27 cellular contexts compared by ENCODE assay signal in genomic region chr2:70362661-70363060, GRCh38.
"Had no signal": no experiment of that assay in that cellular context is flagged by ENCODE, and none has a peak within 500 bp of the region (broad histone marks: within the 10 kb centered on the region; RNA-seq: fewer than 3 reads in every experiment).

No MANE protein-coding gene starts in this region.

- ATAC-seq: activated CD4-positive, CD25-positive, alpha-beta regulatory T cell treated with anti-CD3 and anti-CD28 coated beads, Interleukin-2, amount 50 U/mL, for 24 hours; activated naive CD8-positive, alpha-beta T cell treated with anti-CD3 and anti-CD28 coated beads, Interleukin-2, amount 50 U/mL, for 24 hours; heart right ventricle; left lung; lower lobe of right lung; naive thymus-derived CD8-positive, alpha-beta T cell had no signal

- FAIRE-seq: TTC549, urothelium cell line had no signal

- H3K4me3 ChIP-seq: esophagus squamous epithelium, heart right ventricle, left lung, lower lobe of right lung, right atrium auricular region, testis had no signal

- H3K79me2 ChIP-seq: parathyroid adenoma had no signal

- H3K27ac ChIP-seq: esophagus squamous epithelium, heart right ventricle, left lung, lower lobe of right lung, parathyroid adenoma, right atrium auricular region, testis, WERI-Rb-1 had no signal

- H3K4me1 ChIP-seq: left lung, lower lobe of right lung, parathyroid adenoma, right atrium auricular region, testis had no signal

- H3K9ac ChIP-seq: parathyroid adenoma had no signal

- H2AFZ ChIP-seq: parathyroid adenoma had no signal

- H3K9me3 ChIP-seq: esophagus squamous epithelium, heart right ventricle, left lung, lower lobe of right lung, right atrium auricular region, testis had no signal

- H3K27me3 ChIP-seq: esophagus squamous epithelium, left lung, right atrium auricular region, testis had no signal

- DNase-seq: activated CD4-positive, alpha-beta memory T cell treated with anti-CD3 and anti-CD28 coated beads for 36 hours; activated CD4-positive, alpha-beta T cell treated with anti-CD3 and anti-CD28 coated beads, Interleukin-2, amount 10 ng/mL, durations not matched to agents 24 days and 14 days; activated CD8-positive, alpha-beta memory T cell treated with anti-CD3 and anti-CD28 coated beads, Interleukin-2, amount 50 U/mL, for 48 hours; activated naive CD8-positive, alpha-beta T cell treated with anti-CD3 and anti-CD28 coated beads, Interleukin-2, amount 50 U/mL, for 24 hours; activated T-cell treated with anti-CD3 and anti-CD28 coated beads, Interleukin-2, amount 50 U/mL, for 24 hours; amygdala; central memory CD4-positive, alpha-beta T cell; esophagus squamous epithelium; foreskin melanocyte; heart right ventricle; kidney glomerular epithelial cell; left lung; lower lobe of right lung; mesenchymal stem cell; naive thymus-derived CD8-positive, alpha-beta T cell; nucleus accumbens; stimulated activated CD4-positive, alpha-beta T cell treated with anti-CD3 and anti-CD28 coated beads, Interleukin-15, amount 100 ng/mL, for 24 hours; stimulated activated naive CD4-positive, alpha-beta T cell treated with Interleukin-2 at 50 U/mL for 16 hours; T-helper 9 cell; testis; trophoblast cell; WERI-Rb-1 had no signal

- H3K36me3 ChIP-seq: esophagus squamous epithelium, heart right ventricle, left lung, lower lobe of right lung, right atrium auricular region, WERI-Rb-1 had no signal
